Comparison of ENCODE assay signal across 8 cellular contexts in the genomic region with DNA sequence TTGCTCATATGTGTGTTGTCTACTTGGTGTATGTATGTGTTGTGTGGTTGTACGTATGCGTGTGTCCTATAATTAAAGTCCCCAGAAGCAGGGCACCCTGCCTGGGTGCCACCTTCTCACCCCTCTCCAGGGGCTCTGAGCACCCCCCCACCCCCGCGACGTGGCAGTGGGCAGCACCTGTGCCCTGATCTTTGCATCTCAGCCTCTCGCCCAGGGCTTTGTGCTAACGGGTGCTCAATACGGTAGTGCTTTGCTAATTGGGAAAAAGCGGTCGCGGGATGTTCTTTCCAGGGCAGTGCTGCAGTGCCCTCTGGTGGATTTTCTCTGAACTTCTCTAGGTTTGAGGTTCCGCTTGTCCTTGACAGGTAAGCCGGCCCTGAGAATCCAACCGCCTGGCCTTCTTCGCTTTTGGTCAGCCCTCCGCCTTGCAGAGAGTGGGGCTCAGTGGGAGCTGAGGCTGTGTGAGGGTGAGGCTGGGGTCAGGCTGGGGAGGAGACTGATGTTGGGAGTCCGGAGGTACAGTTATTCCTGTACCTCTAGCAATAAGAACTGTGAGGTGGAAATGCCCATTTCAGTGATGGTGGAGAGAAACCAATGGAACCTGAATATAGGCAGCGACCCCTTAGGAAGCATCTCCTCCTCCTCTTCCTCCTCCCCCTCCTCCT. TPM values are rescaled to one million over a fixed set of nuclear protein-coding genes. Genes with fewer than 3 reads are reported as not detected.
A peak's percentile ranks its signal among the peaks of the same experiment; 100 is the strongest.
DNase-seq lines count a peak whose midpoint lies in the region; ATAC-seq, FAIRE-seq and TF ChIP-seq lines count a peak whose summit lies in the region.

No MANE protein-coding gene starts in this region.

- no peaks in the 10 kb centered on the region for H3K9me3 ChIP-seq in WERI-Rb-1 (ENCODE audit: severe bottlenecking)
- no peaks in the 10 kb centered on the region for H3K9me3 ChIP-seq in keratinocyte (ENCODE audit: control insufficient read depth, low read depth, low read length)

- in situ Hi-C loops in T47D (cut with HindIII; ENCODE audit: low pct_unique_long_range_greater_than_20kb, low sequenced_read_pairs), result no loop called here

- no peak overlapping the region for H3K9ac ChIP-seq in keratinocyte (ENCODE audit: control insufficient read depth, extremely low read depth, insufficient read depth, low read length)

- H3K9me1 ChIP-seq in keratinocyte (ENCODE audit: control insufficient read depth, extremely low read depth, insufficient read depth, low read length), result no peaks in the 10 kb centered on the region

- dilution Hi-C loops in keratinocyte (cut with MboI; ENCODE audit: extremely low pct_ligation_motif_present, low sequenced_read_pairs), result no loop called here

- H3K27ac ChIP-seq in WERI-Rb-1 (no peak overlapping the region), keratinocyte (ENCODE audit: control insufficient read depth, insufficient read depth, low read length) (no peak overlapping the region)

- H3K79me2 ChIP-seq in keratinocyte (ENCODE audit: control insufficient read depth, insufficient read depth, low read length), result no peaks in the 10 kb centered on the region

- TF ChIP-seq CTCF in WERI-Rb-1 (IDR thresholded peaks at IDR 0.05; ENCODE audit: low read depth, low read length) (peak; percentile 79), keratinocyte (optimal IDR thresholded peaks at IDR 0.05 in 1 of 3, IDR thresholded peaks at IDR 0.05 in 1 of 3, conservative IDR thresholded peaks at IDR 0.05 in 1 of 3; ENCODE audit: extremely low read depth in 1 of 3, insufficient read depth in 2 of 3, low read length in 3 of 3) (peak; percentile 76 to 87 (median 84))

- no peak overlapping the region for H2AFZ ChIP-seq in keratinocyte (ENCODE audit: control insufficient read depth, low read length)

- H3K4me1 ChIP-seq in keratinocyte (ENCODE audit: control insufficient read depth, extremely low read depth, insufficient read depth, low read length), result no peaks in the 10 kb centered on the region

- no peaks in the 10 kb centered on the region for H4K20me1 ChIP-seq in keratinocyte (ENCODE audit: control insufficient read depth, extremely low read depth, insufficient read depth, low read length)

- FAIRE-seq in keratinocyte (lab: Jason Lieb, UNC), result peak; percentile 70

- no peaks in the 10 kb centered on the region for H3K36me3 ChIP-seq in WERI-Rb-1
- no peaks in the 10 kb centered on the region for H3K36me3 ChIP-seq in keratinocyte (ENCODE audit: control insufficient read depth in 2 of 2, extremely low read depth in 1 of 2, insufficient read depth in 2 of 2, low read length in 2 of 2)

- peak; percentile 80 for DNase-seq in DMS 273 treated with DMSO at 0.1 percent for 48 hours (lab: John Stamatoyannopoulos, UW)
- DNase-seq in NCI-H2196 treated with DMSO at 0.1 percent for 48 hours (lab: John Stamatoyannopoulos, UW; ENCODE audit: unreplicated experiment), result peak; percentile 90
- DNase-seq in WERI-Rb-1, result peak; percentile 83
- DNase-seq in T47D (ENCODE audit: low read depth in 1 of 2, low spot score in 1 of 2), result peak; percentile 91 to 97
- DNase-seq in keratinocyte (ENCODE audit: low read depth, low spot score), result no peak
- DNase-seq in stimulated activated CD4-positive, alpha-beta T cell treated with anti-CD3 and anti-CD28 coated beads, Interleukin-1b, Interleukin-23, amount 100 ng/mL, for 48 hours, result peak; percentile 80

- H3K4me3 ChIP-seq in WERI-Rb-1 (ENCODE audit: low read depth, low read length) (no peak overlapping the region), keratinocyte (ENCODE audit: control insufficient read depth in 2 of 3, extremely low read depth in 1 of 3, insufficient read depth in 2 of 3, low read depth in 1 of 3, low read length in 3 of 3) (no peak overlapping the region)

- H3K4me2 ChIP-seq in keratinocyte (ENCODE audit: control insufficient read depth, extremely low read depth, insufficient read depth, low read depth, low read length), result no peak overlapping the region

- ATAC-seq in HG02798 (IDR thresholded peaks at IDR 0.05; ENCODE audit: poor library complexity, unreplicated experiment), result peak; percentile 55
- no peak for ATAC-seq in GM19351 (IDR thresholded peaks at IDR 0.05; ENCODE audit: unreplicated experiment)

- H3K27me3 ChIP-seq in WERI-Rb-1 (ENCODE audit: insufficient read depth, low read depth, severe bottlenecking) (no peaks in the 10 kb centered on the region), keratinocyte (ENCODE audit: control insufficient read depth, extremely low read depth, insufficient read depth, low read length) (peaks cover 7% of the 10 kb centered on the region)

RNA-seq across cellular contexts. Expression of a gene that starts 17.6 kb away (rescaled TPM):
- 2.2 to 6.7 TPM (median 3.7 TPM) in 3 replicates for polyA plus RNA-seq in keratinocyte
- polyA plus RNA-seq in keratinocyte (2011; ENCODE audit: low read depth), result 13.7 TPM
- 1.3 and 3.2 TPM in 2 replicates for polyA plus RNA-seq in keratinocyte (2011; cell fraction: cytosol; rRNA removed)
- polyA plus RNA-seq in keratinocyte (2011; cell fraction: nucleus; rRNA removed), result 21.1 and 21.6 TPM in 2 replicates
- polyA plus RNA-seq in keratinocyte (2012; ENCODE audit: low replicate concordance), result 8.3 and 66.7 TPM in 2 replicates
- polyA minus RNA-seq in keratinocyte, result 8.0 to 36.6 TPM (median 14.7 TPM) in 3 replicates
- polyA minus RNA-seq in keratinocyte (2011; cell fraction: cytosol; rRNA and poly(A)+ RNA removed), result 7.1 TPM
- polyA minus RNA-seq in keratinocyte (2011; cell fraction: nucleus; rRNA and poly(A)+ RNA removed), result 28.8 and 31.2 TPM in 2 replicates
